ENCODE assay signal across 21 cellular contexts in genomic region chr11:5809905-5810792, GRCh38. TPM values are rescaled to one million over a fixed set of nuclear protein-coding genes. Genes with fewer than 3 reads are reported as not detected.
"Had no signal": no experiment of that assay in that cellular context is flagged by ENCODE, and none has a peak within 500 bp of the region (broad histone marks: within the 10 kb centered on the region; RNA-seq: fewer than 3 reads in every experiment).

No MANE protein-coding gene starts in this region.

- H3K27ac ChIP-seq: right lobe of liver, thoracic aorta had no signal

- H3K27ac Mint-ChIP-seq: activated naive CD8-positive, alpha-beta T cell treated with anti-CD3 and anti-CD28 coated beads, Interleukin-2, amount 50 U/mL, for 24 hours; mesothelial cell of epicardium; T-cell; WTC11 had no signal

- H3K9me3 ChIP-seq: right lobe of liver, thoracic aorta had no signal

- DNase-seq: activated CD4-positive, alpha-beta T cell treated with anti-CD3 and anti-CD28 coated beads for 48 hours; activated CD8-positive, alpha-beta memory T cell treated with anti-CD3 and anti-CD28 coated beads, Interleukin-2, amount 50 U/mL, for 4 hours; activated CD8-positive, alpha-beta T cell treated with anti-CD3 and anti-CD28 coated beads for 36 hours; activated naive CD4-positive, alpha-beta T cell; activated naive CD8-positive, alpha-beta T cell treated with anti-CD3 and anti-CD28 coated beads, Interleukin-2, amount 50 U/mL, for 24 hours; aorta; cortex of kidney; effector CD4-positive, alpha-beta T cell; foreskin melanocyte; right lobe of liver; T-cell; T1000 had no signal

- H3K36me3 Mint-ChIP-seq: mesothelial cell of epicardium, T-cell, WTC11 had no signal

- H3K9me3 Mint-ChIP-seq: activated CD8-positive, alpha-beta T cell treated with anti-CD3 and anti-CD28 coated beads for 36 hours; activated naive CD8-positive, alpha-beta T cell treated with anti-CD3 and anti-CD28 coated beads, Interleukin-2, amount 50 U/mL, for 24 hours; mesothelial cell of epicardium; T-cell; WTC11 had no signal

- H3K36me3 ChIP-seq: right lobe of liver, thoracic aorta had no signal

- ATAC-seq: activated naive CD8-positive, alpha-beta T cell treated with anti-CD3 and anti-CD28 coated beads, Interleukin-2, amount 50 U/mL, for 24 hours; WTC11 had no signal

RNA-seq across cellular contexts. Expression of gene OR52N2, which starts 1.4 kb away (rescaled TPM):
- total RNA-seq: activated CD8-positive, alpha-beta T cell treated with anti-CD3 and anti-CD28 coated beads for 36 hours; aorta; lower leg skin; mesothelial cell of epicardium; osteoblast; pulmonary artery endothelial cell; right lobe of liver; smooth muscle cell; T-cell; thoracic aorta; urinary bladder; WTC11 had no signal
- polyA plus RNA-seq: neural cell, smooth muscle cell, urinary bladder had no signal

RNA-seq across cellular contexts. Expression of gene OR52N1, which starts 19.1 kb away (rescaled TPM):
- total RNA-seq: activated CD8-positive, alpha-beta T cell treated with anti-CD3 and anti-CD28 coated beads for 36 hours; aorta; lower leg skin; mesothelial cell of epicardium; pulmonary artery endothelial cell; right lobe of liver; smooth muscle cell; T-cell; urinary bladder; WTC11 had no signal
- polyA plus RNA-seq: aorta, neural cell, smooth muscle cell, urinary bladder had no signal

RNA-seq across cellular contexts. Expression of gene OR52N5, which starts 27.0 kb away (rescaled TPM):
- total RNA-seq: activated CD8-positive, alpha-beta T cell treated with anti-CD3 and anti-CD28 coated beads for 36 hours; aorta; lower leg skin; mesothelial cell of epicardium; osteoblast; pulmonary artery endothelial cell; right lobe of liver; smooth muscle cell; T-cell; thoracic aorta; urinary bladder; WTC11 had no signal
- polyA plus RNA-seq: aorta, neural cell, smooth muscle cell, urinary bladder had no signal

RNA-seq across cellular contexts. Expression of gene OR52E6, which starts 31.5 kb away (rescaled TPM):
- total RNA-seq: activated CD8-positive, alpha-beta T cell treated with anti-CD3 and anti-CD28 coated beads for 36 hours; aorta; lower leg skin; mesothelial cell of epicardium; pulmonary artery endothelial cell; right lobe of liver; smooth muscle cell; T-cell; thoracic aorta; urinary bladder; WTC11 had no signal
- polyA plus RNA-seq: aorta, neural cell, smooth muscle cell, urinary bladder had no signal

RNA-seq across cellular contexts. Expression of gene OR52E8, which starts 47.3 kb away (rescaled TPM):
- total RNA-seq: activated CD8-positive, alpha-beta T cell treated with anti-CD3 and anti-CD28 coated beads for 36 hours; aorta; lower leg skin; mesothelial cell of epicardium; pulmonary artery endothelial cell; right lobe of liver; smooth muscle cell; T-cell; thoracic aorta; urinary bladder; WTC11 had no signal
- polyA plus RNA-seq: aorta, neural cell, smooth muscle cell, urinary bladder had no signal
